Comparison of ENCODE assay signal across 33 cellular contexts in the genomic region with DNA sequence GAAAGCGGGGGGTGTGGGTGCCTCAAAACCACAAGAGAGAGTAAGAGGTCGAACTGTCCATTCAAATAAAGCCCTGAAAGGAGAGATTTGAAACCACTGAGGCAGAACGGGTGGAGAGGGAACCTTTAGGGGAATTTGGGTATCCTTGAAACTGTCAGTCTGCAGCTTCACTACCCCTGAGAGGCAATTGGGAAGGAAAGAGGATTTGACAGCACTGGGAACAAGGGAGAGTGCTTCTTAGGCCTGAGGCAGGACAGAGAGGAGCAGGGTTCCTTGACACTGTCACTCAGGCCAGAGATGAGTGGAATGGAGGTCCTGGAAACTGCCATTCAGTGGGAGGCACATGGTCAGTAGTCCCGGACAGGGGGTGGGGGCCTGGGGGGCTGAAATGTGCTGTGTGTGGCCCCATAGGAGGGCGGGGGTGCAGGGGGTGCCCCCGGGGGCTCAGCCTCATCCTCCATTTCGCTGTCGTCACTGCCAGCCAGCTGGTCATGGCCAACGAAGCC. TPM values are rescaled to one million over a fixed set of nuclear protein-coding genes. Genes with fewer than 3 reads are reported as not detected.
A peak's percentile ranks its signal among the peaks of the same experiment; 100 is the strongest.
DNase-seq lines count a peak whose midpoint lies in the region; ATAC-seq and TF ChIP-seq lines count a peak whose summit lies in the region.
"Had no signal": no experiment of that assay in that cellular context is flagged by ENCODE, and none has a peak within 500 bp of the region (broad histone marks: within the 10 kb centered on the region; RNA-seq: fewer than 3 reads in every experiment).

No MANE protein-coding gene starts in this region.

- H3K9ac ChIP-seq in OCI-LY3 (ENCODE audit: low read length) (no peak overlapping the region), neural progenitor cell (no peak overlapping the region)

- H3K27me3 Mint-ChIP-seq in neural progenitor cell (ENCODE audit: insufficient read depth, low read depth): peaks cover 62% of the 10 kb centered on the region

- H3K36me3 ChIP-seq in OCI-LY3 (replicated peaks; ENCODE audit: low read depth, low read length): no peaks in the 10 kb centered on the region
- H3K36me3 ChIP-seq in neural progenitor cell: no peaks in the 10 kb centered on the region
- H3K36me3 ChIP-seq: adrenal gland, MG63, Peyer's patch, right atrium auricular region, upper lobe of right lung had no signal

- H2AFZ ChIP-seq in OCI-LY3 (ENCODE audit: low read depth, low read length): peak overlapping the region; percentile 68; the same call in 1 of the 2 replicates
- H2AFZ ChIP-seq in neural progenitor cell (replicated peaks): no peak overlapping the region

- DNase-seq in NCI-H187 (lab: John Stamatoyannopoulos, UW) (peak; percentile 38 to 51), NCI-H187 treated with DMSO at 0.1 percent for 48 hours (lab: John Stamatoyannopoulos, UW) (no peak), neural progenitor cell (ENCODE audit: low spot score) (no peak)
- DNase-seq in activated CD8-positive, alpha-beta memory T cell treated with anti-CD3 and anti-CD28 coated beads, Interleukin-2, amount 50 U/mL, for 4 hours: no peak
- DNase-seq: activated CD4-positive, alpha-beta T cell treated with anti-CD3 and anti-CD28 coated beads for 1 hour; adrenal gland; central memory CD4-positive, alpha-beta T cell; effector memory CD8-positive, alpha-beta T cell; GOT3; KG1; mesenchymal stem cell; MG63; NCI-H1105; NCI-H1930; NCI-H524; NK-92 treated with Interleukin-12 subunit alpha and Interleukin-12 subunit beta, amount 100 ng/mL, for 24 hours; Peyer's patch; SHP77 treated with DMSO at 0.1 percent for 48 hours; upper lobe of right lung had no signal

- peak overlapping the region; percentile 20; the same call in 1 of the 2 replicates for H3K4me2 ChIP-seq in OCI-LY3 (ENCODE audit: low read length)
- H3K4me2 ChIP-seq in neural progenitor cell: peak overlapping the region; percentile 93
- H3K4me2 ChIP-seq: smooth muscle cell had no signal

- no peak overlapping the region for H3K27ac Mint-ChIP-seq in neural progenitor cell
- H3K27ac Mint-ChIP-seq: activated T-helper 17 cell treated with anti-CD3 and anti-CD28 coated beads, Interleukin-2, amount 50 U/mL, for 72 hours had no signal

- H3K9me3 ChIP-seq in OCI-LY3 (ENCODE audit: insufficient read depth, low read length): no peaks in the 10 kb centered on the region
- H3K9me3 ChIP-seq in neural progenitor cell (ENCODE audit: low read depth): no peaks in the 10 kb centered on the region
- H3K9me3 ChIP-seq: adrenal gland, MG63, Peyer's patch, right atrium auricular region, upper lobe of right lung had no signal

- H3K27me3 ChIP-seq in OCI-LY3 (ENCODE audit: low read depth, low read length): peaks cover 22% of the 10 kb centered on the region
- peaks cover 96% of the 10 kb centered on the region for H3K27me3 ChIP-seq in neural progenitor cell

- H3K4me1 ChIP-seq in OCI-LY3 (ENCODE audit: low read length): peaks cover 10% of the 10 kb centered on the region
- peaks cover 30% of the 10 kb centered on the region for H3K4me1 ChIP-seq in neural progenitor cell

- peak overlapping the region; percentile 74 for H3K4me3 Mint-ChIP-seq in neural progenitor cell
- H3K4me3 Mint-ChIP-seq: activated CD8-positive, alpha-beta T cell treated with anti-CD3 and anti-CD28 coated beads, Interleukin-2, amount 10 ng/mL, durations not matched to agents 7 days and 5 days; activated naive CD4-positive, alpha-beta T cell treated with anti-CD3 and anti-CD28 coated beads, Interleukin-2, amount 10 ng/mL, durations not matched to agents 7 days and 5 days; activated T-helper 17 cell treated with anti-CD3 and anti-CD28 coated beads, Interleukin-2, amount 50 U/mL, for 72 hours; CD4-positive, CD25-positive, alpha-beta regulatory T cell; effector memory CD8-positive, alpha-beta T cell; neural crest cell had no signal

- TF ChIP-seq CTCF in OCI-LY3 (IDR thresholded peaks at IDR 0.05; ENCODE audit: low read depth, low read length) (no peak), neural progenitor cell (IDR thresholded peaks at IDR 0.05) (no peak)

- no peak for ATAC-seq in HG02973 (IDR thresholded peaks at IDR 0.05; ENCODE audit: unreplicated experiment)
- ATAC-seq: activated CD8-positive, alpha-beta T cell treated with anti-CD3 and anti-CD28 coated beads, Interleukin-2, amount 10 ng/mL, durations not matched to agents 7 days and 5 days; effector memory CD8-positive, alpha-beta T cell; left lobe of liver had no signal

- peaks cover 62% of the 10 kb centered on the region for H3F3A ChIP-seq in neural progenitor cell (ENCODE audit: low read depth)

- H3K79me2 ChIP-seq in OCI-LY3 (ENCODE audit: low read length): no peaks in the 10 kb centered on the region
- H3K79me2 ChIP-seq in neural progenitor cell (ENCODE audit: low read depth): no peaks in the 10 kb centered on the region

- H3K27ac ChIP-seq in OCI-LY3 (ENCODE audit: low read length) (no peak overlapping the region), neural progenitor cell (no peak overlapping the region)
- H3K27ac ChIP-seq: adrenal gland, Peyer's patch, right atrium auricular region, upper lobe of right lung had no signal

- peaks cover 17% of the 10 kb centered on the region for H3K9me3 Mint-ChIP-seq in neural progenitor cell
- H3K9me3 Mint-ChIP-seq: activated naive CD4-positive, alpha-beta T cell treated with anti-CD3 and anti-CD28 coated beads, Interleukin-2, amount 10 ng/mL, durations not matched to agents 7 days and 5 days; activated T-helper 17 cell treated with anti-CD3 and anti-CD28 coated beads, Interleukin-2, amount 50 U/mL, for 72 hours; effector memory CD8-positive, alpha-beta T cell; neural crest cell had no signal

- H3K4me1 Mint-ChIP-seq in neural progenitor cell: peaks cover 51% of the 10 kb centered on the region

- H4K20me1 ChIP-seq in OCI-LY3 (ENCODE audit: insufficient read depth, low read length) (no peaks in the 10 kb centered on the region), neural progenitor cell (ENCODE audit: low read depth) (no peaks in the 10 kb centered on the region)

- no peak overlapping the region for H3K4me3 ChIP-seq in OCI-LY3 (ENCODE audit: low read length)
- H3K4me3 ChIP-seq in neural progenitor cell: no peak overlapping the region
- H3K4me3 ChIP-seq: adrenal gland, MG63, Peyer's patch, right atrium auricular region, smooth muscle cell, upper lobe of right lung had no signal

- H3K36me3 Mint-ChIP-seq in neural progenitor cell: peaks cover 2% of the 10 kb centered on the region

RNA-seq across cellular contexts. Expression of a gene that starts 5.0 kb away (rescaled TPM):
- total RNA-seq in neural progenitor cell (ENCODE audit: low replicate concordance): 0.09 TPM in 1 of 2 replicates, not detected in the other
- total RNA-seq: A172; activated CD8-positive, alpha-beta T cell treated with anti-CD3 and anti-CD28 coated beads, Interleukin-2, amount 10 ng/mL, durations not matched to agents 7 days and 5 days; activated T-helper 17 cell treated with anti-CD3 and anti-CD28 coated beads, Interleukin-2, amount 50 U/mL, for 72 hours; adrenal gland; Calu3; CD4-positive, CD25-positive, alpha-beta regulatory T cell; left lobe of liver; neural crest cell; Peyer's patch; right atrium auricular region; smooth muscle cell; T-helper 2 cell treated with Interferon-gamma antibody and Interleukin-4, amounts not matched to agents 100 ng/mL and 5 ng/mL, for 36 hours; upper lobe of right lung had no signal

RNA-seq across cellular contexts. Expression of a gene that starts 7.0 kb away (rescaled TPM):
- not detected in 2 replicates for total RNA-seq in neural progenitor cell (ENCODE audit: low replicate concordance)
- total RNA-seq: A172; activated CD8-positive, alpha-beta T cell treated with anti-CD3 and anti-CD28 coated beads, Interleukin-2, amount 10 ng/mL, durations not matched to agents 7 days and 5 days; activated T-helper 17 cell treated with anti-CD3 and anti-CD28 coated beads, Interleukin-2, amount 50 U/mL, for 72 hours; adrenal gland; Calu3; CD4-positive, CD25-positive, alpha-beta regulatory T cell; left lobe of liver; neural crest cell; Peyer's patch; right atrium auricular region; smooth muscle cell; T-helper 2 cell treated with Interferon-gamma antibody and Interleukin-4, amounts not matched to agents 100 ng/mL and 5 ng/mL, for 36 hours; temporal lobe; upper lobe of right lung had no signal

RNA-seq across cellular contexts. Expression of a gene that starts 11.1 kb away (rescaled TPM):
- total RNA-seq in neural progenitor cell (ENCODE audit: low replicate concordance): 1.4 TPM in 2 replicates
- total RNA-seq: A172; Calu3; CD4-positive, CD25-positive, alpha-beta regulatory T cell had no signal

RNA-seq across cellular contexts. Expression of a gene that starts 21.4 kb away (rescaled TPM):
- total RNA-seq in neural progenitor cell (ENCODE audit: low replicate concordance): 133 and 168 TPM in 2 replicates

RNA-seq across cellular contexts. Expression of a gene that starts 22.8 kb away (rescaled TPM):
- total RNA-seq in neural progenitor cell (ENCODE audit: low replicate concordance): 14.7 and 77.6 TPM in 2 replicates

Comparison
In these comparisons a context has a peak if more than half of its experiments do, and no peak if none do; other contexts are left out.
1. DNase-seq: peak in NCI-H187 (2 of 2); none in NCI-H187 treated with DMSO at 0.1 percent for 48 hours (single experiment), neural progenitor cell (single experiment) and activated CD8-positive, alpha-beta memory T cell treated with anti-CD3 and anti-CD28 coated beads, Interleukin-2, amount 50 U/mL, for 4 hours (single experiment).